Comparison of ENCODE assay signal across 1 cellular context in the genomic region with DNA sequence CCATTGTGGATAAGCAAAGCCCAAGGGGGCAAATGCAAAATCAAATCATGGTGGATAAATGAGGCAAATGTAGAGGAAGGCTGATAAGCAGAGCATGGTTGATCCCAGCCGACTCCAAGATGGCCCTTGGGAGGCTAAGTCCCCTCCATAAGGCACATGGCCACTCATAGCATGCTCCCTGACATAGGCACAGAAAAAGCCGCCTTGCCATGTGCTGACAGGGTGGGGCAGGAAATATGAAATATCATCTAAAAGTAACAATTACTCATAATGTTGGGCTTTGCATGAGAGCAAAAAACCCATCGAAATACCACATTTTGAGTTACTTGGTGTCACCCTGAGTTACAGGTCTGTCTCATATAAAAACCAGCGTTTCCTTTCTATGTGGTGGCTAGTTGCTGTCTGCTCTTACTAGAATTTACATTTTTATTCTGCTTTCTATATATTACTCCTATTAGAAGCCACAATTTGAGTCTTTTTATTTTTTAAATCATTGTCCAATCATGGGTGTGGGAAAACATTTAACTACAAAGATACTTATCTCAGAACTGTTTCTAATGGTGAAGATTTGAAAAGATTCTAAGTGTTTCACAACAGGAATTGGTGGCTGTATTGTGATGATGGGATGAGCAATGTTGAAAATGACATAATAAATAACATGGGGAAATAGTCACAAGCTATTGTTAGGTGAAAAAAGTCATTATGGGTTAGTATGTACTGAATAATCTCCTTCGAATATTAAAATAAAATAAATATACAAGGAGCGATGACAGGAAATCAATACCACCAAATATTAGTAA.
TF ChIP-seq lines count a peak whose summit lies in the region.

No MANE protein-coding gene starts in this region.

TF ChIP-seq in GM12878, 131 proteins besides CTCF, POLR2A, EP300 and RAD21 (continued from another document and continues in another):
- TF ChIP-seq CEBPB (IDR thresholded peaks at IDR 0.05; ENCODE audit: borderline replicate concordance in 1 of 2, low read depth in 2 of 2, low read length in 2 of 2) (no peak), ESRRA (IDR thresholded peaks at IDR 0.05; ENCODE audit: low read length) (no peak), TCF7 (IDR thresholded peaks at IDR 0.05; ENCODE audit: borderline replicate concordance) (no peak), SUPT20H (IDR thresholded peaks at IDR 0.05; ENCODE audit: borderline replicate concordance, control insufficient read depth, low read depth, low read length) (no peak), MEF2B (IDR thresholded peaks at IDR 0.05; ENCODE audit: partially characterized antibody, poor library complexity, severe bottlenecking) (no peak), HDAC6 (IDR thresholded peaks at IDR 0.05; ENCODE audit: unreplicated experiment) (no peak), POLR2AphosphoS5 (IDR thresholded peaks at IDR 0.05; ENCODE audit: low read length) (no peak), CREB1 (IDR thresholded peaks at IDR 0.05; ENCODE audit: low read depth) (no peak), RAD51 (IDR thresholded peaks at IDR 0.05) (no peak), SUZ12 (IDR thresholded peaks at IDR 0.05; ENCODE audit: unreplicated experiment) (no peak), YY1 (IDR thresholded peaks at IDR 0.05; ENCODE audit: low read depth, low read length) (0 out of 2 replicates have a peak, but pooled peaks have one; percentile 20), RCOR1 (conservative IDR thresholded peaks at IDR 0.05; ENCODE audit: low read depth, low read length) (no peak), ZSCAN29 (IDR thresholded peaks at IDR 0.05) (no peak), SPI1 (IDR thresholded peaks at IDR 0.05; ENCODE audit: borderline replicate concordance, insufficient read depth, low read depth, low read length) (no peak), CBFB (IDR thresholded peaks at IDR 0.05; ENCODE audit: low read depth) (0 out of 2 replicates have a peak, but pooled peaks have one; percentile 26), NBN (IDR thresholded peaks at IDR 0.05) (no peak), JUND (IDR thresholded peaks at IDR 0.05; ENCODE audit: low read depth, low read length) (no peak), KDM1A (IDR thresholded peaks at IDR 0.05; ENCODE audit: borderline replicate concordance) (no peak), MYC (IDR thresholded peaks at IDR 0.05; ENCODE audit: insufficient read depth, insufficient read length, insufficient replicate concordance, low read length, severe bottlenecking) (no peak), FOXK2 (IDR thresholded peaks at IDR 0.05) (no peak), FOXM1 (IDR thresholded peaks at IDR 0.05; ENCODE audit: low read depth, low read length) (peak; percentile 45; the same call in 1 of the 2 replicates), EGR1 (IDR thresholded peaks at IDR 0.05; ENCODE audit: borderline replicate concordance in 1 of 2, low read depth in 2 of 2, low read length in 2 of 2) (no peak), GATAD2B (conservative IDR thresholded peaks at IDR 0.05; ENCODE audit: low read depth) (no peak), CREM (IDR thresholded peaks at IDR 0.05; ENCODE audit: low read depth) (no peak), ZNF207 (IDR thresholded peaks at IDR 0.05; ENCODE audit: borderline replicate concordance) (no peak), HDGF (IDR thresholded peaks at IDR 0.05) (no peak), NFYA (IDR thresholded peaks at IDR 0.05; ENCODE audit: borderline replicate concordance, low read depth, low read length) (no peak), SREBF1 (IDR thresholded peaks at IDR 0.05; ENCODE audit: low read length) (no peak)
- TF ChIP-seq, protein P1, sequence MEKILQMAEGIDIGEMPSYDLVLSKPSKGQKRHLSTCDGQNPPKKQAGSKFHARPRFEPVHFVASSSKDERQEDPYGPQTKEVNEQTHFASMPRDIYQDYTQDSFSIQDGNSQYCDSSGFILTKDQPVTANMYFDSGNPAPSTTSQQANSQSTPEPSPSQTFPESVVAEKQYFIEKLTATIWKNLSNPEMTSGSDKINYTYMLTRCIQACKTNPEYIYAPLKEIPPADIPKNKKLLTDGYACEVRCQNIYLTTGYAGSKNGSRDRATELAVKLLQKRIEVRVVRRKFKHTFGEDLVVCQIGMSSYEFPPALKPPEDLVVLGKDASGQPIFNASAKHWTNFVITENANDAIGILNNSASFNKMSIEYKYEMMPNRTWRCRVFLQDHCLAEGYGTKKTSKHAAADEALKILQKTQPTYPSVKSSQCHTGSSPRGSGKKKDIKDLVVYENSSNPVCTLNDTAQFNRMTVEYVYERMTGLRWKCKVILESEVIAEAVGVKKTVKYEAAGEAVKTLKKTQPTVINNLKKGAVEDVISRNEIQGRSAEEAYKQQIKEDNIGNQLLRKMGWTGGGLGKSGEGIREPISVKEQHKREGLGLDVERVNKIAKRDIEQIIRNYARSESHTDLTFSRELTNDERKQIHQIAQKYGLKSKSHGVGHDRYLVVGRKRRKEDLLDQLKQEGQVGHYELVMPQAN (conservative IDR thresholded peaks at IDR 0.05): no peak
- TF ChIP-seq, protein P2, sequence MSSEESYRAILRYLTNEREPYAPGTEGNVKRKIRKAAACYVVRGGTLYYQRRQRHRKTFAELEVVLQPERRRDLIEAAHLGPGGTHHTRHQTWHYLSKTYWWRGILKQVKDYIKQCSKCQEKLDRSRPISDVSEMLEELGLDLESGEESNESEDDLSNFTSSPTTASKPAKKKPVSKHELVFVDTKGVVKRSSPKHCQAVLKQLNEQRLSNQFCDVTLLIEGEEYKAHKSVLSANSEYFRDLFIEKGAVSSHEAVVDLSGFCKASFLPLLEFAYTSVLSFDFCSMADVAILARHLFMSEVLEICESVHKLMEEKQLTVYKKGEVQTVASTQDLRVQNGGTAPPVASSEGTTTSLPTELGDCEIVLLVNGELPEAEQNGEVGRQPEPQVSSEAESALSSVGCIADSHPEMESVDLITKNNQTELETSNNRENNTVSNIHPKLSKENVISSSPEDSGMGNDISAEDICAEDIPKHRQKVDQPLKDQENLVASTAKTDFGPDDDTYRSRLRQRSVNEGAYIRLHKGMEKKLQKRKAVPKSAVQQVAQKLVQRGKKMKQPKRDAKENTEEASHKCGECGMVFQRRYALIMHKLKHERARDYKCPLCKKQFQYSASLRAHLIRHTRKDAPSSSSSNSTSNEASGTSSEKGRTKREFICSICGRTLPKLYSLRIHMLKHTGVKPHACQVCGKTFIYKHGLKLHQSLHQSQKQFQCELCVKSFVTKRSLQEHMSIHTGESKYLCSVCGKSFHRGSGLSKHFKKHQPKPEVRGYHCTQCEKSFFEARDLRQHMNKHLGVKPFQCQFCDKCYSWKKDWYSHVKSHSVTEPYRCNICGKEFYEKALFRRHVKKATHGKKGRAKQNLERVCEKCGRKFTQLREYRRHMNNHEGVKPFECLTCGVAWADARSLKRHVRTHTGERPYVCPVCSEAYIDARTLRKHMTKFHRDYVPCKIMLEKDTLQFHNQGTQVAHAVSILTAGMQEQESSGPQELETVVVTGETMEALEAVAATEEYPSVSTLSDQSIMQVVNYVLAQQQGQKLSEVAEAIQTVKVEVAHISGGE (CRISPR knock-in tag; IDR thresholded peaks at IDR 0.05): no peak
- TF ChIP-seq, protein P3, sequence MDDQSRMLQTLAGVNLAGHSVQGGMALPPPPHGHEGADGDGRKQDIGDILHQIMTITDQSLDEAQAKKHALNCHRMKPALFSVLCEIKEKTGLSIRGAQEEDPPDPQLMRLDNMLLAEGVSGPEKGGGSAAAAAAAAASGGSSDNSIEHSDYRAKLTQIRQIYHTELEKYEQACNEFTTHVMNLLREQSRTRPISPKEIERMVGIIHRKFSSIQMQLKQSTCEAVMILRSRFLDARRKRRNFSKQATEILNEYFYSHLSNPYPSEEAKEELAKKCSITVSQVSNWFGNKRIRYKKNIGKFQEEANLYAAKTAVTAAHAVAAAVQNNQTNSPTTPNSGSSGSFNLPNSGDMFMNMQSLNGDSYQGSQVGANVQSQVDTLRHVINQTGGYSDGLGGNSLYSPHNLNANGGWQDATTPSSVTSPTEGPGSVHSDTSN (IDR thresholded peaks at IDR 0.05; ENCODE audit: insufficient replicate concordance, low read depth, low read length): no peak
- TF ChIP-seq, protein P4, sequence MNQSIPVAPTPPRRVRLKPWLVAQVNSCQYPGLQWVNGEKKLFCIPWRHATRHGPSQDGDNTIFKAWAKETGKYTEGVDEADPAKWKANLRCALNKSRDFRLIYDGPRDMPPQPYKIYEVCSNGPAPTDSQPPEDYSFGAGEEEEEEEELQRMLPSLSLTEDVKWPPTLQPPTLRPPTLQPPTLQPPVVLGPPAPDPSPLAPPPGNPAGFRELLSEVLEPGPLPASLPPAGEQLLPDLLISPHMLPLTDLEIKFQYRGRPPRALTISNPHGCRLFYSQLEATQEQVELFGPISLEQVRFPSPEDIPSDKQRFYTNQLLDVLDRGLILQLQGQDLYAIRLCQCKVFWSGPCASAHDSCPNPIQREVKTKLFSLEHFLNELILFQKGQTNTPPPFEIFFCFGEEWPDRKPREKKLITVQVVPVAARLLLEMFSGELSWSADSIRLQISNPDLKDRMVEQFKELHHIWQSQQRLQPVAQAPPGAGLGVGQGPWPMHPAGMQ (IDR thresholded peaks at IDR 0.05; ENCODE audit: borderline replicate concordance): no peak
- TF ChIP-seq, protein P5, sequence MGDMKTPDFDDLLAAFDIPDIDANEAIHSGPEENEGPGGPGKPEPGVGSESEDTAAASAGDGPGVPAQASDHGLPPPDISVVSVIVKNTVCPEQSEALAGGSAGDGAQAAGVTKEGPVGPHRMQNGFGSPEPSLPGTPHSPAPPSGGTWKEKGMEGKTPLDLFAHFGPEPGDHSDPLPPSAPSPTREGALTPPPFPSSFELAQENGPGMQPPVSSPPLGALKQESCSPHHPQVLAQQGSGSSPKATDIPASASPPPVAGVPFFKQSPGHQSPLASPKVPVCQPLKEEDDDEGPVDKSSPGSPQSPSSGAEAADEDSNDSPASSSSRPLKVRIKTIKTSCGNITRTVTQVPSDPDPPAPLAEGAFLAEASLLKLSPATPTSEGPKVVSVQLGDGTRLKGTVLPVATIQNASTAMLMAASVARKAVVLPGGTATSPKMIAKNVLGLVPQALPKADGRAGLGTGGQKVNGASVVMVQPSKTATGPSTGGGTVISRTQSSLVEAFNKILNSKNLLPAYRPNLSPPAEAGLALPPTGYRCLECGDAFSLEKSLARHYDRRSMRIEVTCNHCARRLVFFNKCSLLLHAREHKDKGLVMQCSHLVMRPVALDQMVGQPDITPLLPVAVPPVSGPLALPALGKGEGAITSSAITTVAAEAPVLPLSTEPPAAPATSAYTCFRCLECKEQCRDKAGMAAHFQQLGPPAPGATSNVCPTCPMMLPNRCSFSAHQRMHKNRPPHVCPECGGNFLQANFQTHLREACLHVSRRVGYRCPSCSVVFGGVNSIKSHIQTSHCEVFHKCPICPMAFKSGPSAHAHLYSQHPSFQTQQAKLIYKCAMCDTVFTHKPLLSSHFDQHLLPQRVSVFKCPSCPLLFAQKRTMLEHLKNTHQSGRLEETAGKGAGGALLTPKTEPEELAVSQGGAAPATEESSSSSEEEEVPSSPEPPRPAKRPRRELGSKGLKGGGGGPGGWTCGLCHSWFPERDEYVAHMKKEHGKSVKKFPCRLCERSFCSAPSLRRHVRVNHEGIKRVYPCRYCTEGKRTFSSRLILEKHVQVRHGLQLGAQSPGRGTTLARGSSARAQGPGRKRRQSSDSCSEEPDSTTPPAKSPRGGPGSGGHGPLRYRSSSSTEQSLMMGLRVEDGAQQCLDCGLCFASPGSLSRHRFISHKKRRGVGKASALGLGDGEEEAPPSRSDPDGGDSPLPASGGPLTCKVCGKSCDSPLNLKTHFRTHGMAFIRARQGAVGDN (IDR thresholded peaks at IDR 0.05): no peak
- TF ChIP-seq, protein P6, sequence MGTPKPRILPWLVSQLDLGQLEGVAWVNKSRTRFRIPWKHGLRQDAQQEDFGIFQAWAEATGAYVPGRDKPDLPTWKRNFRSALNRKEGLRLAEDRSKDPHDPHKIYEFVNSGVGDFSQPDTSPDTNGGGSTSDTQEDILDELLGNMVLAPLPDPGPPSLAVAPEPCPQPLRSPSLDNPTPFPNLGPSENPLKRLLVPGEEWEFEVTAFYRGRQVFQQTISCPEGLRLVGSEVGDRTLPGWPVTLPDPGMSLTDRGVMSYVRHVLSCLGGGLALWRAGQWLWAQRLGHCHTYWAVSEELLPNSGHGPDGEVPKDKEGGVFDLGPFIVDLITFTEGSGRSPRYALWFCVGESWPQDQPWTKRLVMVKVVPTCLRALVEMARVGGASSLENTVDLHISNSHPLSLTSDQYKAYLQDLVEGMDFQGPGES (IDR thresholded peaks at IDR 0.05): no peak
- TF ChIP-seq, protein P7, sequence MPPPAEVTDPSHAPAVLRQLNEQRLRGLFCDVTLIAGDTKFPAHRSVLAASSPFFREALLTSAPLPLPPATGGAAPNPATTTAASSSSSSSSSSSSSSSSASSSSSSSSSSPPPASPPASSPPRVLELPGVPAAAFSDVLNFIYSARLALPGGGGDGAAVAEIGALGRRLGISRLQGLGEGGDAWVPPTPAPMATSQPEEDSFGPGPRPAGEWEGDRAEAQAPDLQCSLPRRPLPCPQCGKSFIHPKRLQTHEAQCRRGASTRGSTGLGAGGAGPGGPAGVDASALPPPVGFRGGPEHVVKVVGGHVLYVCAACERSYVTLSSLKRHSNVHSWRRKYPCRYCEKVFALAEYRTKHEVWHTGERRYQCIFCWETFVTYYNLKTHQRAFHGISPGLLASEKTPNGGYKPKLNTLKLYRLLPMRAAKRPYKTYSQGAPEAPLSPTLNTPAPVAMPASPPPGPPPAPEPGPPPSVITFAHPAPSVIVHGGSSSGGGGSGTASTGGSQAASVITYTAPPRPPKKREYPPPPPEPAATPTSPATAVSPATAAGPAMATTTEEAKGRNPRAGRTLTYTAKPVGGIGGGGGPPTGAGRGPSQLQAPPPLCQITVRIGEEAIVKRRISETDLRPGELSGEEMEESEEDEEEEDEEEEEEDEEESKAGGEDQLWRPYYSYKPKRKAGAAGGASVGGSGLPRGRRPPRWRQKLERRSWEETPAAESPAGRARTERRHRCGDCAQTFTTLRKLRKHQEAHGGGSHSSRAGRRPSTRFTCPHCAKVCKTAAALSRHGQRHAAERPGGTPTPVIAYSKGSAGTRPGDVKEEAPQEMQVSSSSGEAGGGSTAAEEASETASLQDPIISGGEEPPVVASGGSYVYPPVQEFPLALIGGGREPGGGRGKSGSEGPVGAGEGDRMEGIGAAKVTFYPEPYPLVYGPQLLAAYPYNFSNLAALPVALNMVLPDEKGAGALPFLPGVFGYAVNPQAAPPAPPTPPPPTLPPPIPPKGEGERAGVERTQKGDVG (CRISPR knock-in tag; IDR thresholded peaks at IDR 0.05): no peak
- TF ChIP-seq, protein P8, sequence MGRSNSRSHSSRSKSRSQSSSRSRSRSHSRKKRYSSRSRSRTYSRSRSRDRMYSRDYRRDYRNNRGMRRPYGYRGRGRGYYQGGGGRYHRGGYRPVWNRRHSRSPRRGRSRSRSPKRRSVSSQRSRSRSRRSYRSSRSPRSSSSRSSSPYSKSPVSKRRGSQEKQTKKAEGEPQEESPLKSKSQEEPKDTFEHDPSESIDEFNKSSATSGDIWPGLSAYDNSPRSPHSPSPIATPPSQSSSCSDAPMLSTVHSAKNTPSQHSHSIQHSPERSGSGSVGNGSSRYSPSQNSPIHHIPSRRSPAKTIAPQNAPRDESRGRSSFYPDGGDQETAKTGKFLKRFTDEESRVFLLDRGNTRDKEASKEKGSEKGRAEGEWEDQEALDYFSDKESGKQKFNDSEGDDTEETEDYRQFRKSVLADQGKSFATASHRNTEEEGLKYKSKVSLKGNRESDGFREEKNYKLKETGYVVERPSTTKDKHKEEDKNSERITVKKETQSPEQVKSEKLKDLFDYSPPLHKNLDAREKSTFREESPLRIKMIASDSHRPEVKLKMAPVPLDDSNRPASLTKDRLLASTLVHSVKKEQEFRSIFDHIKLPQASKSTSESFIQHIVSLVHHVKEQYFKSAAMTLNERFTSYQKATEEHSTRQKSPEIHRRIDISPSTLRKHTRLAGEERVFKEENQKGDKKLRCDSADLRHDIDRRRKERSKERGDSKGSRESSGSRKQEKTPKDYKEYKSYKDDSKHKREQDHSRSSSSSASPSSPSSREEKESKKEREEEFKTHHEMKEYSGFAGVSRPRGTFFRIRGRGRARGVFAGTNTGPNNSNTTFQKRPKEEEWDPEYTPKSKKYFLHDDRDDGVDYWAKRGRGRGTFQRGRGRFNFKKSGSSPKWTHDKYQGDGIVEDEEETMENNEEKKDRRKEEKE (IDR thresholded peaks at IDR 0.05): no peak
